In the genomic region with DNA sequence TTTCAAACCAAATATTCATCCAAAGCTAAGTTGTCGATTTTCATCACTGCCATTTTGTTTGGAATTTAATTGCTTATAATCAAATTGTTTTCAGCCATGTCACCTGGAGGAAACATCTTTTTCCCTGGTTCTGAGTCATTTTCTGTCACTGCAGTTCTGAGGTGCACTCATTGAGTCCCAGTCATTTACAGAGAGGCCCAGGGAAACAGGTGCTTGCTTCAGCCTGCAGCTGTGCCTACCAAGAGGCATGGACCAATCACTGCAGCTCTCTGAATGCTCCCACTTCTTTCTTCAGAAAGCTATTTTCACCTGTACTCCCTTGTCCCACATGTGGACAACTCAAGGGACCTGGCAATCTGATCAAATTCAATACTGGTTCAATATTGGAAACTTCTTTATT, we compare ENCODE assay signal across 18 cellular contexts.
DNase-seq lines count a peak whose midpoint lies in the region; ATAC-seq and TF ChIP-seq lines count a peak whose summit lies in the region.
"Had no signal": no experiment of that assay in that cellular context is flagged by ENCODE, and none has a peak within 500 bp of the region (broad histone marks: within the 10 kb centered on the region; RNA-seq: fewer than 3 reads in every experiment).

No MANE protein-coding gene starts in this region.

- no peaks in the 10 kb centered on the region for H3K36me3 Mint-ChIP-seq in activated CD8-positive, alpha-beta T cell treated with anti-CD3 and anti-CD28 coated beads for 36 hours (ENCODE audit: low read depth)
- peaks cover 4% of the 10 kb centered on the region for H3K36me3 Mint-ChIP-seq in activated CD8-positive, alpha-beta T cell treated with anti-CD3 and anti-CD28 coated beads, Interleukin-2, amount 10 ng/mL, durations not matched to agents 7 days and 5 days (ENCODE audit: low read depth)

- H3K9me3 Mint-ChIP-seq in activated CD8-positive, alpha-beta T cell treated with anti-CD3 and anti-CD28 coated beads for 36 hours: peaks cover 1% of the 10 kb centered on the region
- peaks cover under 1% of the 10 kb centered on the region for H3K9me3 Mint-ChIP-seq in activated CD8-positive, alpha-beta T cell treated with anti-CD3 and anti-CD28 coated beads, Interleukin-2, amount 10 ng/mL, durations not matched to agents 7 days and 5 days (ENCODE audit: insufficient read depth)
- H3K9me3 Mint-ChIP-seq: CD4-positive, alpha-beta T cell; GM23338 had no signal

- peaks cover 3% of the 10 kb centered on the region for H3K27me3 Mint-ChIP-seq in activated CD8-positive, alpha-beta T cell treated with anti-CD3 and anti-CD28 coated beads for 36 hours
- peaks cover 8% of the 10 kb centered on the region for H3K27me3 Mint-ChIP-seq in activated CD8-positive, alpha-beta T cell treated with anti-CD3 and anti-CD28 coated beads, Interleukin-2, amount 10 ng/mL, durations not matched to agents 7 days and 5 days (ENCODE audit: low read depth)
- H3K27me3 Mint-ChIP-seq: CD4-positive, alpha-beta T cell had no signal

- CTCF ChIA-PET in activated CD8-positive, alpha-beta T cell treated with anti-CD3 and anti-CD28 coated beads for 36 hours (lab: Charles Lee): interaction anchor here (5.0 kb wide), 1 partner anchor 21 kb away, joined by 31 read pairs; no protein-coding TSS in a partner anchor
- CTCF ChIA-PET in activated CD8-positive, alpha-beta T cell treated with anti-CD3 and anti-CD28 coated beads, Interleukin-2, amount 10 ng/mL, durations not matched to agents 7 days and 5 days (lab: Charles Lee): no interaction called here

- H3K4me3 Mint-ChIP-seq in activated CD8-positive, alpha-beta T cell treated with anti-CD3 and anti-CD28 coated beads for 36 hours: no peak overlapping the region
- no peak overlapping the region for H3K4me3 Mint-ChIP-seq in activated CD8-positive, alpha-beta T cell treated with anti-CD3 and anti-CD28 coated beads, Interleukin-2, amount 10 ng/mL, durations not matched to agents 7 days and 5 days
- H3K4me3 Mint-ChIP-seq: CD4-positive, alpha-beta T cell; GM23338 had no signal

- H3K4me3 ChIP-seq in GM12865 (ENCODE audit: low read depth, low read length): no peak overlapping the region
- H3K4me3 ChIP-seq: A549, GM12878, GM23338 had no signal

- H3K4me1 Mint-ChIP-seq in activated CD8-positive, alpha-beta T cell treated with anti-CD3 and anti-CD28 coated beads for 36 hours (ENCODE audit: low read depth): peaks cover 12% of the 10 kb centered on the region
- peaks cover 10% of the 10 kb centered on the region for H3K4me1 Mint-ChIP-seq in activated CD8-positive, alpha-beta T cell treated with anti-CD3 and anti-CD28 coated beads, Interleukin-2, amount 10 ng/mL, durations not matched to agents 7 days and 5 days (ENCODE audit: low read depth)

- H3K27ac Mint-ChIP-seq in activated CD8-positive, alpha-beta T cell treated with anti-CD3 and anti-CD28 coated beads for 36 hours: no peak overlapping the region
- H3K27ac Mint-ChIP-seq in activated CD8-positive, alpha-beta T cell treated with anti-CD3 and anti-CD28 coated beads, Interleukin-2, amount 10 ng/mL, durations not matched to agents 7 days and 5 days: no peak overlapping the region
- H3K27ac Mint-ChIP-seq: CD4-positive, alpha-beta T cell; GM23338 had no signal

- DNase-seq in DMS53 (lab: John Stamatoyannopoulos, UW) (peak; percentile 8), DMS53 treated with DMSO at 0.1 percent for 48 hours (lab: John Stamatoyannopoulos, UW; ENCODE audit: unreplicated experiment) (no peak), GM12865 (ENCODE audit: low read depth) (peak; percentile 38), dermis blood vessel endothelial cell (peak; percentile 34)
- peak; percentile 16 for DNase-seq in activated CD8-positive, alpha-beta T cell treated with anti-CD3 and anti-CD28 coated beads for 36 hours
- DNase-seq in activated CD8-positive, alpha-beta T cell treated with anti-CD3 and anti-CD28 coated beads, Interleukin-2, amount 10 ng/mL, durations not matched to agents 7 days and 5 days: no peak
- DNase-seq: AML-193; Caco-2; CD4-positive, alpha-beta T cell; DMS79 treated with DMSO at 0.1 percent for 48 hours; GF-D8; HCEC 1CT; IMR-90 had no signal

- POLR2A ChIA-PET in activated CD8-positive, alpha-beta T cell treated with anti-CD3 and anti-CD28 coated beads for 36 hours (lab: Charles Lee): no interaction called here
- POLR2A ChIA-PET in activated CD8-positive, alpha-beta T cell treated with anti-CD3 and anti-CD28 coated beads, Interleukin-2, amount 10 ng/mL, durations not matched to agents 7 days and 5 days (lab: Charles Lee): no interaction called here

- peak; percentile 55 for ATAC-seq in activated CD8-positive, alpha-beta T cell treated with anti-CD3 and anti-CD28 coated beads for 36 hours
- ATAC-seq in activated CD8-positive, alpha-beta T cell treated with anti-CD3 and anti-CD28 coated beads, Interleukin-2, amount 10 ng/mL, durations not matched to agents 7 days and 5 days: no peak
- no peak for ATAC-seq in GM21717 (IDR thresholded peaks at IDR 0.05; ENCODE audit: unreplicated experiment)
- no peak for ATAC-seq in HG03378 (IDR thresholded peaks at IDR 0.05; ENCODE audit: unreplicated experiment)
- ATAC-seq: A549, GM12878, GM23338 had no signal

- no peak for TF ChIP-seq CTCF in activated CD8-positive, alpha-beta T cell treated with anti-CD3 and anti-CD28 coated beads for 36 hours (IDR thresholded peaks at IDR 0.05)
- TF ChIP-seq CTCF in GM12865 (IDR thresholded peaks at IDR 0.05; ENCODE audit: insufficient read depth, low read depth, low read length, missing control alignments): no peak

- intact Hi-C loops in activated CD8-positive, alpha-beta T cell treated with anti-CD3 and anti-CD28 coated beads for 36 hours (cut with micrococcal nuclease): no loop called here

Comparison
In these comparisons a context has a peak if more than half of its experiments do, and no peak if none do; other contexts are left out.
1. DNase-seq: peak in DMS53 (single experiment), activated CD8-positive, alpha-beta T cell treated with anti-CD3 and anti-CD28 coated beads for 36 hours (single experiment), GM12865 (single experiment) and dermis blood vessel endothelial cell (single experiment); none in DMS53 treated with DMSO at 0.1 percent for 48 hours (single experiment) and activated CD8-positive, alpha-beta T cell treated with anti-CD3 and anti-CD28 coated beads, Interleukin-2, amount 10 ng/mL, durations not matched to agents 7 days and 5 days (single experiment).